In the genomic region with DNA sequence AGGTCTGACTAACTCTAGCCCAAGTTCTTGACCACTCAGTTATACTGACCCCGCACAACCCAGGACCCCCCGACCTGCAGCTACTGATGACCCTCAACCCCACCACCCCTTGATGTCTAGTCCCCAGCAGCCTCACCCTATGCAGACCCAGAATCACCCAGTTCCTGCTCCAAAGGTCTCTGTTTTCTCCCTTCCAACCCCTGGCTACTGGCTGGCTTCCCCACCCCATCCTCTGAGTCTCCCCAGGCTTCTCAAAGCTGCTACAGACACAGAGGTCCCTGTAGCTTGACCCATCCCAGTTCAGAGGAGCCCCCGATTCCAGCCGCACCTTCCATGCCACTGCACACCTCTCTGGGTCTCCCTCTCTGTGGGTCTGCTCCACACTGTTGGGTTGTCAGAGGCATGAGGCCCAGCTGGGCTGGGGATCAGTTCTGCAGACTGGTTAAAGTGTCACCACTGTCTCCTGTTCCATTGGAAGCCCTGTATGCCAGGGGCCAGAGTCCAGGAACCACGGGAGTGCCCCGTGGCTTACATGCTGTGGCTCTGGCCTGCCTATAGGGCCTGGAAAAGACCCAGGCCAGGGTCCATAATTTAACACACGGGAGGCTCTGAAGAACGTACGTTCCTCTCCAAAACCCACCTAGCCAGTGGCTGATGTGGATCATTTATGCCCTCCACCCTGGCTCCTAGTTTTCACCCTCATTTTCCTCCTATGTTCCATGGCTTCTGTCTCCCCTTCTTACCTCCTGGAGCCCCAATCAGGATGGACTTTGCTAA, we compare ENCODE assay signal across 1 cellular context.
TF ChIP-seq lines count a peak whose summit lies in the region.

No MANE protein-coding gene starts in this region.

TF ChIP-seq in HepG2, 621 proteins besides CTCF, POLR2A, EP300 and RAD21 (continued from another document):
- TF ChIP-seq ZNF749 (CRISPR knock-in tag; IDR thresholded peaks at IDR 0.05; ENCODE audit: borderline replicate concordance): no peak
- peak; percentile 78 for TF ChIP-seq RCOR2 (CRISPR knock-in tag; IDR thresholded peaks at IDR 0.05)
- TF ChIP-seq, protein P1, sequence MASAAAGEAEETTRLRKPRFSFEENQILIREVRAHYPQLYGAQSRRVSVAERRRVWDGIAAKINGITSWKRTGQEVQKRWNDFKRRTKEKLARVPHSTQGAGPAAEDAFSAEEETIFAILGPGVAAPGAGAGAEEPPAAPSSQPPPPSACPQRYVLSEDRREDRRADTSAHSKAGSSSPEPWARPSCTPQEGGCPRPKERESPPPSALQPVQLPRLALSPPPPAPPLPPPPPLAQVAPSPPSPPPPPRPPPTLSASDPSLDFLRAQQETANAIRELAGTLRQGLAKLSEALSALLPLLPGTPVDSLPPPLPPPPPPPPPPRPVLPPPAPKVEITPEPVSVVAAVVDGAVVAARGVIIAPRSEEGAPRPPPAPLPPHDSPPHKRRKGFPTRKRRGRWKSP (CRISPR knock-in tag; IDR thresholded peaks at IDR 0.05): peak; percentile 64; the same call in 1 of the 2 replicates
- TF ChIP-seq ZNF432 (CRISPR knock-in tag; IDR thresholded peaks at IDR 0.05; ENCODE audit: borderline replicate concordance): no peak
- no peak for TF ChIP-seq SRSF4 (IDR thresholded peaks at IDR 0.05; ENCODE audit: low read depth, low read length, poor library complexity, severe bottlenecking)
- peak; percentile 41; the same call in 1 of the 2 replicates for TF ChIP-seq ZNF205 (CRISPR knock-in tag; IDR thresholded peaks at IDR 0.05)
- no peak for TF ChIP-seq CENPT (CRISPR knock-in tag; IDR thresholded peaks at IDR 0.05; ENCODE audit: low read depth)
- TF ChIP-seq ZNF138 (CRISPR knock-in tag; IDR thresholded peaks at IDR 0.05; ENCODE audit: low read depth): no peak
- TF ChIP-seq, protein P2, sequence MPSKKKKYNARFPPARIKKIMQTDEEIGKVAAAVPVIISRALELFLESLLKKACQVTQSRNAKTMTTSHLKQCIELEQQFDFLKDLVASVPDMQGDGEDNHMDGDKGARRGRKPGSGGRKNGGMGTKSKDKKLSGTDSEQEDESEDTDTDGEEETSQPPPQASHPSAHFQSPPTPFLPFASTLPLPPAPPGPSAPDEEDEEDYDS (CRISPR knock-in tag; IDR thresholded peaks at IDR 0.05): peak; percentile 95
- TF ChIP-seq RFX3 (CRISPR knock-in tag; IDR thresholded peaks at IDR 0.05): no peak
- no peak for TF ChIP-seq NFRKB (IDR thresholded peaks at IDR 0.05)
- TF ChIP-seq, protein P3, sequence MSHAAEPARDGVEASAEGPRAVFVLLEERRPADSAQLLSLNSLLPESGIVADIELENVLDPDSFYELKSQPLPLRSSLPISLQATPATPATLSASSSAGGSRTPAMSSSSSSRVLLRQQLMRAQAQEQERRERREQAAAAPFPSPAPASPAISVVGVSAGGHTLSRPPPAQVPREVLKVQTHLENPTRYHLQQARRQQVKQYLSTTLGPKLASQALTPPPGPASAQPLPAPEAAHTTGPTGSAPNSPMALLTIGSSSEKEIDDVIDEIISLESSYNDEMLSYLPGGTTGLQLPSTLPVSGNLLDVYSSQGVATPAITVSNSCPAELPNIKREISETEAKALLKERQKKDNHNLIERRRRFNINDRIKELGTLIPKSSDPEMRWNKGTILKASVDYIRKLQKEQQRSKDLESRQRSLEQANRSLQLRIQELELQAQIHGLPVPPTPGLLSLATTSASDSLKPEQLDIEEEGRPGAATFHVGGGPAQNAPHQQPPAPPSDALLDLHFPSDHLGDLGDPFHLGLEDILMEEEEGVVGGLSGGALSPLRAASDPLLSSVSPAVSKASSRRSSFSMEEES (CRISPR knock-in tag; IDR thresholded peaks at IDR 0.05): peak; percentile 89
- no peak for TF ChIP-seq TRIM24 (CRISPR knock-in tag; IDR thresholded peaks at IDR 0.05)
- no peak for TF ChIP-seq CCAR2 (optimal IDR thresholded peaks at IDR 0.05; ENCODE audit: low read depth, low read length)
- TF ChIP-seq CSRNP2 (CRISPR knock-in tag; conservative IDR thresholded peaks at IDR 0.05; ENCODE audit: low read depth): no peak
- TF ChIP-seq ZNF350 (CRISPR knock-in tag; IDR thresholded peaks at IDR 0.05; ENCODE audit: borderline replicate concordance, low read depth): peak; percentile 83; the same call in 1 of the 2 replicates
- TF ChIP-seq ZNF230 (CRISPR knock-in tag; IDR thresholded peaks at IDR 0.05): peak; percentile 97
- TF ChIP-seq HIC2 (CRISPR knock-in tag; IDR thresholded peaks at IDR 0.05; ENCODE audit: low read depth): peak; percentile 86
- TF ChIP-seq, protein P4, sequence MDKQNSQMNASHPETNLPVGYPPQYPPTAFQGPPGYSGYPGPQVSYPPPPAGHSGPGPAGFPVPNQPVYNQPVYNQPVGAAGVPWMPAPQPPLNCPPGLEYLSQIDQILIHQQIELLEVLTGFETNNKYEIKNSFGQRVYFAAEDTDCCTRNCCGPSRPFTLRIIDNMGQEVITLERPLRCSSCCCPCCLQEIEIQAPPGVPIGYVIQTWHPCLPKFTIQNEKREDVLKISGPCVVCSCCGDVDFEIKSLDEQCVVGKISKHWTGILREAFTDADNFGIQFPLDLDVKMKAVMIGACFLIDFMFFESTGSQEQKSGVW (CRISPR knock-in tag; IDR thresholded peaks at IDR 0.05; ENCODE audit: borderline replicate concordance): no peak
- no peak for TF ChIP-seq ZNF367 (CRISPR knock-in tag; IDR thresholded peaks at IDR 0.05; ENCODE audit: borderline replicate concordance)
